ENCODE assay signal across 12 cellular contexts in the genomic region with DNA sequence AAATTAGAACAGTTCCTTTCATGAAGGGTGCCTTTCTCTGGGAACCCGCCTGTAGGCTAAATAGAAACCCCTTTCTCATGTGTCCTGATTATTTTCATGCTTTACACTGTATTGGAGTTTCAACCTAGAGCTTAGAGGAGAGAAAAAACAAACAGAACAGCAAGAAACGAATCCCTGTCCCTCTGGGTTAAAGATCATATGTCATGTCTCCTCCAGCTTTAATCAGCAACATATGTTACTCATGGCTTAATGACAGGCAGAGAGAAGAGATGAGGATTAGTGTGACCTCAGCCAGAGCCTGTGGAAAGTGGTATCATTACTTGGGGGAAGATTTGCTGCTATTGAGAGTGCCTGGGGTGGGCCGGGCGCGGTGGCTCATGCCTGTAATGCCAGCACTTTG. TPM values are rescaled to one million over a fixed set of nuclear protein-coding genes. Genes with fewer than 3 reads are reported as not detected.
DNase-seq lines count a peak whose midpoint lies in the region; ATAC-seq, FAIRE-seq and TF ChIP-seq lines count a peak whose summit lies in the region.
"Had no signal": no experiment of that assay in that cellular context is flagged by ENCODE, and none has a peak within 500 bp of the region (broad histone marks: within the 10 kb centered on the region; RNA-seq: fewer than 3 reads in every experiment).

No MANE protein-coding gene starts in this region.

- H3K9ac ChIP-seq in GM12878 (ENCODE audit: control insufficient read depth, insufficient read depth, low read length): no peak overlapping the region
- H3K9ac ChIP-seq: KMS-11 had no signal

- H3K36me3 ChIP-seq in CD4-positive, alpha-beta memory T cell (ENCODE audit: insufficient read depth, low read length): peaks cover 51% of the 10 kb centered on the region
- peaks cover 17 to 28% of the 10 kb centered on the region in 2 experiments; a peak in 3 of 4 replicates for H3K36me3 ChIP-seq in GM12878 (ENCODE audit: control insufficient read depth in 2 of 2, insufficient read depth in 2 of 2, low read length in 1 of 2)

- TF ChIP-seq EP300 in GM12878 (IDR thresholded peaks at IDR 0.05; ENCODE audit: borderline replicate concordance in 1 of 2, control insufficient read depth in 1 of 2, low read depth in 2 of 2, low read length in 2 of 2): no peak

- TSS peak; percentile 35 for BruUV-seq in GM12878 (replicated peaks; lab: Mats Ljungman, UMichigan)

- H3K4me3 Mint-ChIP-seq in CD4-positive, alpha-beta memory T cell: no peak overlapping the region
- no peak overlapping the region for H3K4me3 Mint-ChIP-seq in mesothelial cell of epicardium
- H3K4me3 Mint-ChIP-seq in WTC11: no peak overlapping the region
- H3K4me3 Mint-ChIP-seq: naive B cell had no signal

- no peaks in the 10 kb centered on the region for H4K20me1 ChIP-seq in GM12878 (ENCODE audit: control insufficient read depth, insufficient read depth)

- no peak overlapping the region for H3K27ac ChIP-seq in CD4-positive, alpha-beta memory T cell (ENCODE audit: low read depth, low read length)
- H3K27ac ChIP-seq in GM12878 (ENCODE audit: control insufficient read depth, insufficient read depth): no peak overlapping the region
- H3K27ac ChIP-seq: KMS-11 had no signal

- no peak for TF ChIP-seq POLR2A in GM12878 (IDR thresholded peaks at IDR 0.05; ENCODE audit: low read depth, low read length)

- RAD21 ChIA-PET in GM12878 (lab: Charles Lee; ENCODE audit: unreplicated experiment): no interaction called here

- intact Hi-C loops in CD4-positive, alpha-beta memory T cell (cut with micrococcal nuclease): no loop called here
- intact Hi-C loops in GM12878 (cut with micrococcal nuclease; ENCODE audit: unreplicated experiment): no loop called here

- POLR2A ChIA-PET in CD4-positive, alpha-beta memory T cell (lab: Charles Lee; ENCODE audit: partially characterized antibody): no interaction called here
- POLR2A ChIA-PET in GM12878 (lab: Charles Lee) (interaction anchor here (0.7 kb wide), 1 partner anchor 13 kb away, joined by 5 read pairs; no protein-coding TSS in a partner anchor), WTC11 (lab: Charles Lee) (interaction anchor here (0.6 kb wide), 1 partner anchor 83 kb away, joined by 3 read pairs; no protein-coding TSS in a partner anchor)

- SMC1A ChIA-PET in GM12878 (lab: Charles Lee; ENCODE audit: uncharacterized antibody, unreplicated experiment): no interaction called here

- no peak for FAIRE-seq in GM12878 (lab: Jason Lieb, UNC)

- TF ChIP-seq CTCF in GM12878 (IDR thresholded peaks at IDR 0.05 in 2 of 3, conservative IDR thresholded peaks at IDR 0.05 in 1 of 3; ENCODE audit: control insufficient read depth in 2 of 3, extremely low read depth in 1 of 3, insufficient read depth in 1 of 3, low read depth in 3 of 3, low read length in 3 of 3) (no peak), mesothelial cell of epicardium (IDR thresholded peaks at IDR 0.05; ENCODE audit: unreplicated experiment) (no peak), WTC11 (IDR thresholded peaks at IDR 0.05) (no peak)

- in situ Hi-C loops in GM12878 (cut with MboI): no loop called here

- H3K27me3 Mint-ChIP-seq in CD4-positive, alpha-beta memory T cell: no peaks in the 10 kb centered on the region
- H3K27me3 Mint-ChIP-seq in mesothelial cell of epicardium (ENCODE audit: low read depth) (no peaks in the 10 kb centered on the region), WTC11 (ENCODE audit: low read depth) (no peaks in the 10 kb centered on the region)
- H3K27me3 Mint-ChIP-seq: naive B cell had no signal

- no peak overlapping the region for H3K4me2 ChIP-seq in GM12878 (ENCODE audit: control insufficient read depth, insufficient read depth)
- H3K4me2 ChIP-seq: KMS-11 had no signal

- no peaks in the 10 kb centered on the region for H3K27me3 ChIP-seq in CD4-positive, alpha-beta memory T cell (ENCODE audit: insufficient read depth, low read length)
- H3K27me3 ChIP-seq in GM12878 (replicated peaks in 1 of 2; ENCODE audit: control insufficient read depth in 2 of 2, insufficient read depth in 2 of 2, low read length in 1 of 2): no peaks in the 10 kb centered on the region

- H3K4me1 Mint-ChIP-seq in CD4-positive, alpha-beta memory T cell: peaks cover 18 to 48% (median 38%) of the 10 kb centered on the region in 4 donors
- peaks cover 27% of the 10 kb centered on the region for H3K4me1 Mint-ChIP-seq in mesothelial cell of epicardium
- peaks cover under 1% of the 10 kb centered on the region; the same call in 1 of the 2 replicates for H3K4me1 Mint-ChIP-seq in WTC11

- no peak overlapping the region for H3K4me3 ChIP-seq in CD4-positive, alpha-beta memory T cell (ENCODE audit: low read length in 2 of 2)
- H3K4me3 ChIP-seq in GM12878: no peak overlapping the region

- CTCF ChIA-PET in CD4-positive, alpha-beta memory T cell (lab: Charles Lee; ENCODE audit: partially characterized antibody): no interaction called here
- CTCF ChIA-PET in GM12878 (lab: Yijun Ruan, JAX) (interaction anchor here (1.7 kb wide), 1 partner anchor 9 kb away, joined by 3 read pairs; no protein-coding TSS in a partner anchor), WTC11 (lab: Charles Lee) (no interaction called here)

- DNase-seq in CD4-positive, alpha-beta memory T cell: no peak
- peak; percentile 70 for DNase-seq in LHCN-M2 (ENCODE audit: low read depth)
- DNase-seq in GM12878 (ENCODE audit: low read depth, low spot score): no peak
- no peak for DNase-seq in mesothelial cell of epicardium (ENCODE audit: low spot score in 2 of 2, unreplicated experiment in 2 of 2)
- no peak for DNase-seq in ureter (ENCODE audit: low spot score)
- DNase-seq in activated CD4-positive, CD25-positive, alpha-beta regulatory T cell (lab: John Stamatoyannopoulos, UW): no peak
- no peak for DNase-seq in stimulated activated CD4-positive, alpha-beta T cell treated with anti-CD3 and anti-CD28 coated beads, Interleukin-4, amount 100 ng/mL, for 24 hours
- no peak for DNase-seq in WTC11 (ENCODE audit: low spot score)
- DNase-seq: hippocampal formation, naive B cell, NCI-H446 had no signal

- no peaks in the 10 kb centered on the region for H3K9me3 Mint-ChIP-seq in CD4-positive, alpha-beta memory T cell
- H3K9me3 Mint-ChIP-seq in mesothelial cell of epicardium (no peaks in the 10 kb centered on the region), WTC11 (no peaks in the 10 kb centered on the region)
- H3K9me3 Mint-ChIP-seq: naive B cell had no signal

- no peak for TF ChIP-seq RAD21 in GM12878 (IDR thresholded peaks at IDR 0.05; ENCODE audit: insufficient read depth, low read depth, low read length)

- no peaks in the 10 kb centered on the region for H3K9me3 ChIP-seq in CD4-positive, alpha-beta memory T cell (ENCODE audit: control insufficient read depth in 1 of 2, low read length in 2 of 2)
- no peaks in the 10 kb centered on the region for H3K9me3 ChIP-seq in GM12878 (replicated peaks; ENCODE audit: control insufficient read depth, insufficient read depth, low read length)

- peaks cover 62 to 68% of the 10 kb centered on the region in 2 donors for H3K36me3 Mint-ChIP-seq in CD4-positive, alpha-beta memory T cell
- H3K36me3 Mint-ChIP-seq in mesothelial cell of epicardium: peaks cover 32% of the 10 kb centered on the region
- H3K36me3 Mint-ChIP-seq in WTC11: peaks cover 40% of the 10 kb centered on the region

- no peak overlapping the region for H2AFZ ChIP-seq in GM12878 (ENCODE audit: control insufficient read depth, low read depth, low read length)

- no peak for ATAC-seq in GM12878
- ATAC-seq in WTC11: no peak

- H3K27ac Mint-ChIP-seq in CD4-positive, alpha-beta memory T cell: peak overlapping the region in 6 of 7 donors; percentile 8 to 81 (median 36)
- peak overlapping the region; percentile 37 for H3K27ac Mint-ChIP-seq in mesothelial cell of epicardium
- H3K27ac Mint-ChIP-seq in WTC11: no peak overlapping the region

- WGBS in GM12878 (ENCODE audit: insufficient coverage, insufficient replicate concordance, low lambda C conversion rate, missing lambda C conversion rate): 97% methylated on average over 5 of the region's 5 CpGs

- peaks cover 29% of the 10 kb centered on the region for H3K4me1 ChIP-seq in CD4-positive, alpha-beta memory T cell (ENCODE audit: insufficient read depth, low read length)
- H3K4me1 ChIP-seq in GM12878 (ENCODE audit: control insufficient read depth, insufficient read depth, low read length): 0 out of 2 replicates have a peak, but pooled peaks cover 3% of the 10 kb centered on the region

- peaks cover 1% of the 10 kb centered on the region; the same call in 1 of the 2 replicates for H3K79me2 ChIP-seq in GM12878 (ENCODE audit: control insufficient read depth, insufficient read depth, low read length)

RNA-seq across cellular contexts. Expression of gene CRCP, which starts 32.1 kb away (rescaled TPM):
- total RNA-seq in CD4-positive, alpha-beta memory T cell: 10 to 100 TPM; 32.8 to 36.8 TPM
- polyA plus RNA-seq in CD4-positive, alpha-beta memory T cell: 10 to 100 TPM; 21.2 to 42.3 TPM
- total RNA-seq in LHCN-M2 (2014; rRNA removed) (33.7 and 37.9 TPM in 2 replicates), GM12878 (2014; rRNA removed) (25.6 and 26.4 TPM in 2 replicates), GM12878 (2014; rRNA removed; fragmentation: Illumina TruSeq; extraction: Trizol) (31.6 and 33.8 TPM in 2 replicates), GM12878 (2021) (23.6 and 25.0 TPM in 2 replicates), mesothelial cell of epicardium (25.8 to 27.0 TPM (median 26.5 TPM) in 3 replicates), ureter (43.6 TPM), WTC11 (2021) (20.3 to 23.3 TPM (median 21.2 TPM) in 3 replicates)
- polyA plus RNA-seq in LHCN-M2 (2012): 35.5 TPM
- total RNA-seq in GM12878 (2013; cell fraction: nucleolus; rRNA removed): 27.7 and 30.8 TPM in 2 replicates
- 13.4 TPM for polyA plus RNA-seq in GM12878 (2011; ENCODE audit: low read depth)
- polyA plus RNA-seq in GM12878 (2011; rRNA removed) (30.2 and 31.2 TPM in 2 replicates), GM12878 (2014; fragmentation: Illumina TruSeq; extraction: Trizol) (27.4 and 29.2 TPM in 2 replicates), GM12878 (2014; fragmentation: Nextera tagmentation; extraction: Ambion mirVana) (10 to 100 TPM; 12.4 to 20.1 TPM), GM12878 (2014; rRNA removed) (29.2 and 29.8 TPM in 2 replicates), GM12878 (2016; fragmentation: Nextera tagmentation; extraction: Ambion mirVana) (10 to 100 TPM; 29.0 to 29.6 TPM)
- polyA plus RNA-seq in GM12878 (2011; cell fraction: cytosol; rRNA removed): 29.3 and 30.5 TPM in 2 replicates
- 13.6 and 16.4 TPM in 2 replicates for polyA plus RNA-seq in GM12878 (2011; cell fraction: nucleus; rRNA removed)
- 15.9 and 33.1 TPM in 2 replicates for polyA plus RNA-seq in GM12878 (2012)
- 30.9 and 32.2 TPM in 2 replicates for polyA minus RNA-seq in GM12878 (2011; rRNA and poly(A)+ RNA removed)
- polyA minus RNA-seq in GM12878 (2011; cell fraction: cytosol; rRNA and poly(A)+ RNA removed): 9.2 and 13.9 TPM in 2 replicates
- polyA minus RNA-seq in GM12878 (2011; cell fraction: nucleus; rRNA and poly(A)+ RNA removed): 10.2 and 14.0 TPM in 2 replicates

RNA-seq across cellular contexts. Expression of gene TPST1, which starts 58.4 kb away (rescaled TPM):
- 1 to 10 TPM in 1 of 2 experiments, under 1 TPM in 1; 0.91 to 1.2 TPM for total RNA-seq in CD4-positive, alpha-beta memory T cell
- polyA plus RNA-seq in CD4-positive, alpha-beta memory T cell: 1 to 10 TPM in 1 of 2 donors, under 1 TPM in 1; 0.24 to 1.0 TPM
- total RNA-seq in LHCN-M2 (2014; rRNA removed): 53.6 and 68.8 TPM in 2 replicates
- polyA plus RNA-seq in LHCN-M2 (2012): 25.2 TPM
- 22.8 and 28.1 TPM in 2 replicates for total RNA-seq in GM12878 (2013; cell fraction: nucleolus; rRNA removed)
- total RNA-seq in GM12878 (2014; rRNA removed): 7.8 and 8.9 TPM in 2 replicates
- 9.7 and 10.6 TPM in 2 replicates for total RNA-seq in GM12878 (2014; rRNA removed; fragmentation: Illumina TruSeq; extraction: Trizol)
- total RNA-seq in GM12878 (2021): 6.4 and 7.4 TPM in 2 replicates
- 3.3 TPM for polyA plus RNA-seq in GM12878 (2011; ENCODE audit: low read depth)
- polyA plus RNA-seq in GM12878 (2011; rRNA removed): 7.7 and 10.4 TPM in 2 replicates
- polyA plus RNA-seq in GM12878 (2011; cell fraction: cytosol; rRNA removed): 3.9 and 4.1 TPM in 2 replicates
- polyA plus RNA-seq in GM12878 (2011; cell fraction: nucleus; rRNA removed): 3.1 and 4.9 TPM in 2 replicates
- polyA plus RNA-seq in GM12878 (2012): 3.6 and 3.9 TPM in 2 replicates
- polyA plus RNA-seq in GM12878 (2014; fragmentation: Illumina TruSeq; extraction: Trizol): 6.0 and 6.6 TPM in 2 replicates
- 1 to 10 TPM; 1.1 to 2.2 TPM for polyA plus RNA-seq in GM12878 (2014; fragmentation: Nextera tagmentation; extraction: Ambion mirVana)
- polyA plus RNA-seq in GM12878 (2014; rRNA removed): 6.3 and 7.6 TPM in 2 replicates
- polyA plus RNA-seq in GM12878 (2016; fragmentation: Nextera tagmentation; extraction: Ambion mirVana): 1 to 10 TPM; 8.2 to 8.9 TPM
- 23.7 and 24.1 TPM in 2 replicates for polyA minus RNA-seq in GM12878 (2011; rRNA and poly(A)+ RNA removed)
- polyA minus RNA-seq in GM12878 (2011; cell fraction: cytosol; rRNA and poly(A)+ RNA removed): 2.3 and 3.7 TPM in 2 replicates
- 7.3 and 9.8 TPM in 2 replicates for polyA minus RNA-seq in GM12878 (2011; cell fraction: nucleus; rRNA and poly(A)+ RNA removed)
- 36.7 to 41.2 TPM (median 37.7 TPM) in 3 replicates for total RNA-seq in mesothelial cell of epicardium
- total RNA-seq in ureter: 21.1 TPM
- 15.0 to 17.7 TPM (median 16.8 TPM) in 3 replicates for total RNA-seq in WTC11 (2021)
